Comparison of ENCODE assay signal across 9 cellular contexts in the genomic region with DNA sequence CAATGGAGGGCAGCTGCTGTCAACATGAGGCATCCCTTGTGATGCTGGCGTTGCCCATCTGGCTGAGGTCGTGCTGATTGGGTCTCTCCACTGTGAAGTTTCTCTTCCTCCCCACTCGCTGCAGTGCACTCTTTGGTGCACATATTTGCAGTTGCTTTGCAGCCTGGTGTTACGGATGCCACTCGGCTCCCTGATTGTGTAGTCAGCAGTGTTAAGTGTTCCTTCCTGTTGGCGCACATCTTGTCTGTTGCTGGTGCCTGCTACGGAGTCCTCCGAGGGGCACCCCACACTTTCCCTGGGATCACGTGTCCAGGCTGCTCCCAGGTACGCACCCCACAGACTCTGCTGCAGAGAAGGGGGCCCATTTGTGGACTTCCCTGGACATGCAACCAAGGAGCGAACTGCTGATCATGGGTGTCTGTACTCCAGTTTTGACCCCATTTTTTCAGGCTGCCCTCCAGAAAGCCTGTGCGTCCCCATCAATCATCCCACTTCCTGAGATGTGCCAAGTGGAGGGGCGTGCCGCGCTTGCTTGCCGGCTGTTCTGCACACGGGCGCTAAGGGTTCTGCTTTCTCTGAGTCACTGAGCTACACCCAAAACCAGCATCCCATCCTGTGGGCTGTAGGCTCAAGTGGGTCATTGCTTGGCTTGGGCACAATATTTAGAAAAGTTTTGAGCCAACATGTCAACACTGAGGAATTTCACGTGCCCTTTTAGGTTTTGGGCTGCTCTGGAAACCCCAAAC.
A peak's percentile ranks its signal among the peaks of the same experiment; 100 is the strongest.
DNase-seq lines count a peak whose midpoint lies in the region; ATAC-seq and TF ChIP-seq lines count a peak whose summit lies in the region.
"Had no signal": no experiment of that assay in that cellular context is flagged by ENCODE, and none has a peak within 500 bp of the region (broad histone marks: within the 10 kb centered on the region; RNA-seq: fewer than 3 reads in every experiment).

No MANE protein-coding gene starts in this region.

- H2BK120ac ChIP-seq in mesenchymal stem cell (ENCODE audit: low read depth, low read length) = no peak overlapping the region

- H3K4me1 ChIP-seq in DND-41 (ENCODE audit: insufficient read depth, low read length) (peaks cover 9% of the 10 kb centered on the region), mesenchymal stem cell (ENCODE audit: control insufficient read depth, insufficient read depth, low read depth, low read length) (peaks cover 14% of the 10 kb centered on the region), suprapubic skin (peaks cover 27% of the 10 kb centered on the region)

- H3K27ac Mint-ChIP-seq in activated CD8-positive, alpha-beta T cell treated with anti-CD3 and anti-CD28 coated beads for 36 hours = no peak overlapping the region

- ATAC-seq in DND-41 (ENCODE audit: insufficient read depth, low read depth) = no peak
- peak; percentile 57 for ATAC-seq in activated CD8-positive, alpha-beta T cell treated with anti-CD3 and anti-CD28 coated beads for 36 hours

- no peak overlapping the region for H3K4me3 ChIP-seq in DND-41 (ENCODE audit: low read depth in 1 of 2, low read length in 2 of 2)
- H3K4me3 ChIP-seq in mesenchymal stem cell (ENCODE audit: insufficient read depth in 1 of 2, low read depth in 1 of 2, low read length in 2 of 2) = peak overlapping the region; percentile 12 to 55
- no peak overlapping the region for H3K4me3 ChIP-seq in suprapubic skin
- no peak overlapping the region for H3K4me3 ChIP-seq in H7 (ENCODE audit: insufficient read depth, low read depth, low read length)
- H3K4me3 ChIP-seq: SK-N-MC had no signal

- no peak overlapping the region; the same call in 1 of the 2 replicates for H3K9ac ChIP-seq in DND-41 (ENCODE audit: low read depth, low read length)
- H3K9ac ChIP-seq in mesenchymal stem cell (ENCODE audit: low read length) = peak overlapping the region; percentile 64

- no peak overlapping the region for H3K23ac ChIP-seq in mesenchymal stem cell (ENCODE audit: low read length in 2 of 2)

- no peak overlapping the region for H2AK5ac ChIP-seq in mesenchymal stem cell (ENCODE audit: low read length, severe bottlenecking)

- H3K27me3 Mint-ChIP-seq in activated CD8-positive, alpha-beta T cell treated with anti-CD3 and anti-CD28 coated beads for 36 hours = peaks cover 16% of the 10 kb centered on the region

- peak overlapping the region in 1 of 2 experiments; percentile 22 for H2BK12ac ChIP-seq in mesenchymal stem cell (ENCODE audit: low read length in 2 of 2)

- peaks cover 23% of the 10 kb centered on the region for H3K4me1 Mint-ChIP-seq in activated CD8-positive, alpha-beta T cell treated with anti-CD3 and anti-CD28 coated beads for 36 hours (ENCODE audit: low read depth)

- intact Hi-C loops in activated CD8-positive, alpha-beta T cell treated with anti-CD3 and anti-CD28 coated beads for 36 hours (cut with micrococcal nuclease) = loop anchor here (1.0 kb wide), 1 partner anchor 151 kb away; no protein-coding TSS in a partner anchor

- 70% methylated on average over 19 of the region's 19 CpGs for WGBS in mesenchymal stem cell
- 19% methylated on average over 7 of the region's 19 CpGs for WGBS in suprapubic skin

- no peak overlapping the region for H2BK15ac ChIP-seq in mesenchymal stem cell (ENCODE audit: low read depth, poor library complexity, severe bottlenecking)

- POLR2A ChIA-PET in activated CD8-positive, alpha-beta T cell treated with anti-CD3 and anti-CD28 coated beads for 36 hours (lab: Charles Lee) = interaction anchor here (0.9 to 2.0 kb wide), 3 partner anchors 149 to 536 kb away, joined by 3 to 5 read pairs (median 5); no protein-coding TSS in a partner anchor

- H3K27ac ChIP-seq in DND-41 (ENCODE audit: low read length) (no peak overlapping the region), mesenchymal stem cell (ENCODE audit: low read length, poor library complexity, severe bottlenecking) (no peak overlapping the region), suprapubic skin (no peak overlapping the region)
- H3K27ac ChIP-seq: SK-N-MC had no signal

- CTCF ChIA-PET in activated CD8-positive, alpha-beta T cell treated with anti-CD3 and anti-CD28 coated beads for 36 hours (lab: Charles Lee) = interaction anchor here (0.6 to 11.9 kb wide), 49 partner anchors 8 to 579 kb away, joined by 3 to 349 read pairs (median 4); a partner anchor contains a TSS

- H3K4ac ChIP-seq in mesenchymal stem cell (ENCODE audit: low read depth in 1 of 2, low read length in 2 of 2) = no peak overlapping the region

- H3K36me3 Mint-ChIP-seq in activated CD8-positive, alpha-beta T cell treated with anti-CD3 and anti-CD28 coated beads for 36 hours (ENCODE audit: low read depth) = no peaks in the 10 kb centered on the region

- peak; percentile 32 for DNase-seq in DND-41
- peak; percentile 31 to 46 for DNase-seq in Kasumi-1 (lab: John Stamatoyannopoulos, UW)
- DNase-seq in activated CD8-positive, alpha-beta T cell treated with anti-CD3 and anti-CD28 coated beads for 36 hours = peak; percentile 69
- peak; percentile 12 for DNase-seq in mesenchymal stem cell
- DNase-seq in suprapubic skin (ENCODE audit: low spot score in 2 of 2) = no peak
- no peak for DNase-seq in NCI-H1105 (lab: John Stamatoyannopoulos, UW)
- no peak for DNase-seq in H7

- H2AFZ ChIP-seq in DND-41 (ENCODE audit: low read depth, low read length) (no peak overlapping the region), mesenchymal stem cell (ENCODE audit: low read depth, low read length) (no peak overlapping the region)

- no peak overlapping the region for H3K4me3 Mint-ChIP-seq in activated CD8-positive, alpha-beta T cell treated with anti-CD3 and anti-CD28 coated beads for 36 hours

- H3K27me3 ChIP-seq in DND-41 (ENCODE audit: insufficient read depth, low read length, poor library complexity) (peaks cover 9% of the 10 kb centered on the region), mesenchymal stem cell (ENCODE audit: control insufficient read depth in 1 of 2, insufficient read depth in 1 of 2, low read length in 2 of 2) (peaks cover 0 to 35% of the 10 kb centered on the region in 2 experiments), suprapubic skin (peaks cover 7% of the 10 kb centered on the region), H7 (ENCODE audit: control insufficient read depth, insufficient read depth, low read length) (no peaks in the 10 kb centered on the region)

- H3K4me2 ChIP-seq in DND-41 (ENCODE audit: insufficient read depth, low read length) (no peak overlapping the region), mesenchymal stem cell (ENCODE audit: low read length, poor library complexity, severe bottlenecking) (no peak overlapping the region)

- no peaks in the 10 kb centered on the region for H3K79me1 ChIP-seq in mesenchymal stem cell (replicated peaks; ENCODE audit: low read length, poor library complexity, severe bottlenecking)

- no peaks in the 10 kb centered on the region for H3K79me2 ChIP-seq in DND-41 (ENCODE audit: insufficient read depth, low read length)

- no peaks in the 10 kb centered on the region for H3K9me3 Mint-ChIP-seq in activated CD8-positive, alpha-beta T cell treated with anti-CD3 and anti-CD28 coated beads for 36 hours
- H3K9me3 Mint-ChIP-seq: H9 had no signal

- H2BK5ac ChIP-seq in mesenchymal stem cell (ENCODE audit: low read depth, low read length, poor library complexity, severe bottlenecking) = no peak overlapping the region

- H4K91ac ChIP-seq in mesenchymal stem cell (ENCODE audit: low read length) = no peak overlapping the region

- TF ChIP-seq POLR2A in suprapubic skin (IDR thresholded peaks at IDR 0.05) = no peak

- H4K8ac ChIP-seq in mesenchymal stem cell (ENCODE audit: low read length) = no peak overlapping the region

- no peak for TF ChIP-seq CTCF in DND-41 (IDR thresholded peaks at IDR 0.05; ENCODE audit: borderline replicate concordance, extremely low read depth, low read length, poor library complexity, severe bottlenecking)
- TF ChIP-seq CTCF in activated CD8-positive, alpha-beta T cell treated with anti-CD3 and anti-CD28 coated beads for 36 hours (IDR thresholded peaks at IDR 0.05) = no peak
- TF ChIP-seq CTCF in suprapubic skin (IDR thresholded peaks at IDR 0.05) = no peak

- 0 out of 2 replicates have a peak, but pooled peaks cover 2% of the 10 kb centered on the region for H4K20me1 ChIP-seq in DND-41 (ENCODE audit: insufficient read depth, low read length)

- H3K9me3 ChIP-seq in DND-41 (ENCODE audit: insufficient read depth, low read length, severe bottlenecking) (no peaks in the 10 kb centered on the region), mesenchymal stem cell (ENCODE audit: control insufficient read depth, low read length) (no peaks in the 10 kb centered on the region), suprapubic skin (no peaks in the 10 kb centered on the region)

- peak overlapping the region in 1 of 2 experiments; percentile 14 for H3K18ac ChIP-seq in mesenchymal stem cell (ENCODE audit: low read depth in 1 of 2, low read length in 2 of 2)

- H3K36me3 ChIP-seq in DND-41 (ENCODE audit: insufficient read depth, low read length) = no peaks in the 10 kb centered on the region
- no peaks in the 10 kb centered on the region for H3K36me3 ChIP-seq in mesenchymal stem cell (ENCODE audit: control insufficient read depth in 1 of 2, insufficient read depth in 2 of 2, low read depth in 1 of 2, low read length in 2 of 2)
- no peaks in the 10 kb centered on the region for H3K36me3 ChIP-seq in suprapubic skin
- no peaks in the 10 kb centered on the region for H3K36me3 ChIP-seq in H7 (replicated peaks; ENCODE audit: control insufficient read depth, insufficient read depth, low read length)

- peak overlapping the region in 1 of 2 experiments; percentile 31 for H3K14ac ChIP-seq in mesenchymal stem cell (ENCODE audit: low read length in 2 of 2)

- no peak for TF ChIP-seq EP300 in suprapubic skin (IDR thresholded peaks at IDR 0.05)

Comparison
In these comparisons a context has a peak if more than half of its experiments do, and no peak if none do; other contexts are left out.
1. DNase-seq: peak in DND-41 (single experiment), Kasumi-1 (2 of 2), activated CD8-positive, alpha-beta T cell treated with anti-CD3 and anti-CD28 coated beads for 36 hours (single experiment) and mesenchymal stem cell (single experiment); none in suprapubic skin (0 of 2), NCI-H1105 (single experiment) and H7 (single experiment).
2. H3K4me3 ChIP-seq: peak in mesenchymal stem cell (2 of 2); none in DND-41 (0 of 2), suprapubic skin (single experiment) and H7 (single experiment).